ENCODE assay signal across 8 cellular contexts in genomic region chr15:58770519-58770856, GRCh38. TPM values are rescaled to one million over a fixed set of nuclear protein-coding genes. Genes with fewer than 3 reads are reported as not detected.
DNase-seq lines count a peak whose midpoint lies in the region; ATAC-seq, FAIRE-seq and TF ChIP-seq lines count a peak whose summit lies in the region.

No MANE protein-coding gene starts in this region.

- H3K27ac ChIP-seq in MM.1S (ENCODE audit: low read length), result peak overlapping the region; percentile 41; the same call in 1 of the 2 replicates
- H3K27ac ChIP-seq in astrocyte (ENCODE audit: low read depth, low read length), result peak overlapping the region; percentile 88

- DNase-seq in MM.1S, result peak; percentile 62
- DNase-seq in astrocyte (ENCODE audit: low read depth), result peak; percentile 94
- DNase-seq in stimulated activated naive CD8-positive, alpha-beta T cell treated with anti-CD3 and anti-CD28 coated beads, Interleukin-15, amount 100 ng/mL, for 72 hours, result peak in 1 of 2 donors; percentile 53
- DNase-seq in mucosa of gallbladder (ENCODE audit: low spot score), result no peak
- no peak for DNase-seq in NCI-H128 (lab: John Stamatoyannopoulos, UW; ENCODE audit: unreplicated experiment)

- H3K4me1 ChIP-seq in ES-I3 (ENCODE audit: insufficient read depth, low read length), result peaks cover 7% of the 10 kb centered on the region; the same call in 1 of the 2 replicates
- peaks cover 19% of the 10 kb centered on the region for H3K4me1 ChIP-seq in MM.1S (ENCODE audit: low read length)
- peaks cover 11% of the 10 kb centered on the region for H3K4me1 ChIP-seq in astrocyte (ENCODE audit: insufficient read depth, low read length)

- no peaks in the 10 kb centered on the region for H3K36me3 Mint-ChIP-seq in astrocyte (ENCODE audit: low read depth, unreplicated experiment)

- H3K9me3 Mint-ChIP-seq in astrocyte (ENCODE audit: unreplicated experiment), result peaks cover 2% of the 10 kb centered on the region
- no peaks in the 10 kb centered on the region for H3K9me3 Mint-ChIP-seq in stimulated activated naive CD8-positive, alpha-beta T cell treated with anti-CD3 and anti-CD28 coated beads, Interleukin-15, amount 100 ng/mL, for 72 hours

- FAIRE-seq in astrocyte (lab: Jason Lieb, UNC), result no peak

- peaks cover 41% of the 10 kb centered on the region for H3K79me2 ChIP-seq in MM.1S (ENCODE audit: low read length)
- peaks cover 40% of the 10 kb centered on the region for H3K79me2 ChIP-seq in astrocyte (ENCODE audit: insufficient read depth, low read length)

- H2AFZ ChIP-seq in MM.1S (ENCODE audit: low read length), result peak overlapping the region; percentile 70
- peak overlapping the region; percentile 75 for H2AFZ ChIP-seq in astrocyte (ENCODE audit: low read depth, low read length)

- H3K36me3 ChIP-seq in ES-I3 (ENCODE audit: insufficient read depth, low read length) (no peaks in the 10 kb centered on the region), MM.1S (replicated peaks; ENCODE audit: insufficient read depth, low read length) (no peaks in the 10 kb centered on the region), astrocyte (ENCODE audit: insufficient read depth, low read length) (no peaks in the 10 kb centered on the region)

- H4K20me1 ChIP-seq in MM.1S (ENCODE audit: insufficient read depth, low read length) (no peaks in the 10 kb centered on the region), astrocyte (ENCODE audit: insufficient read depth, low read length) (peaks cover 29% of the 10 kb centered on the region)

- no peak overlapping the region for H3K4me3 Mint-ChIP-seq in astrocyte (ENCODE audit: unreplicated experiment)
- peak overlapping the region in 1 of 2 donors; percentile 99 for H3K4me3 Mint-ChIP-seq in stimulated activated naive CD8-positive, alpha-beta T cell treated with anti-CD3 and anti-CD28 coated beads, Interleukin-15, amount 100 ng/mL, for 72 hours

- TF ChIP-seq CTCF in MM.1S (IDR thresholded peaks at IDR 0.05; ENCODE audit: low read length), result peak; percentile 23; the same call in 1 of the 2 replicates
- TF ChIP-seq CTCF in astrocyte (IDR thresholded peaks at IDR 0.05; ENCODE audit: insufficient read depth, low read depth, low read length), result no peak

- H3K27me3 ChIP-seq in MM.1S (replicated peaks; ENCODE audit: insufficient read depth, low read length) (no peaks in the 10 kb centered on the region), astrocyte (ENCODE audit: insufficient read depth, low read length) (no peaks in the 10 kb centered on the region)

- H3K4me2 ChIP-seq in MM.1S (ENCODE audit: low read depth, low read length) (peak overlapping the region; percentile 65), astrocyte (ENCODE audit: low read length) (peak overlapping the region; percentile 91)

- ATAC-seq in GM21515 (IDR thresholded peaks at IDR 0.05; ENCODE audit: unreplicated experiment), result peak; percentile 22
- peak; percentile 59 for ATAC-seq in stimulated activated naive CD8-positive, alpha-beta T cell treated with anti-CD3 and anti-CD28 coated beads, Interleukin-15, amount 100 ng/mL, for 72 hours

- H3K9me2 ChIP-seq in MM.1S (replicated peaks; ENCODE audit: insufficient read depth, low read length), result no peaks in the 10 kb centered on the region

- H3K9ac ChIP-seq in ES-I3 (ENCODE audit: low read depth, low read length) (peak overlapping the region; percentile 44), MM.1S (ENCODE audit: low read length) (peak overlapping the region; percentile 35), astrocyte (ENCODE audit: low read length) (peak overlapping the region; percentile 90)

- no peaks in the 10 kb centered on the region for H3K27me3 Mint-ChIP-seq in astrocyte (ENCODE audit: low read depth, unreplicated experiment)
- no peaks in the 10 kb centered on the region for H3K27me3 Mint-ChIP-seq in stimulated activated naive CD8-positive, alpha-beta T cell treated with anti-CD3 and anti-CD28 coated beads, Interleukin-15, amount 100 ng/mL, for 72 hours

- H3F3A ChIP-seq in MM.1S (ENCODE audit: insufficient read depth, low read length), result 0 out of 2 replicates have a peak, but pooled peaks cover 3% of the 10 kb centered on the region

- H3K9me3 ChIP-seq in ES-I3 (ENCODE audit: control insufficient read depth, insufficient read depth, low read length) (no peaks in the 10 kb centered on the region), MM.1S (replicated peaks; ENCODE audit: insufficient read depth, low read length) (no peaks in the 10 kb centered on the region), astrocyte (ENCODE audit: insufficient read depth, low read depth, low read length) (no peaks in the 10 kb centered on the region), iPS-18c (ENCODE audit: control insufficient read depth, insufficient read depth, low read length) (no peaks in the 10 kb centered on the region)

- H3K4me1 Mint-ChIP-seq in astrocyte (ENCODE audit: low read depth, unreplicated experiment), result peaks cover 3% of the 10 kb centered on the region
- peaks cover 7% of the 10 kb centered on the region for H3K4me1 Mint-ChIP-seq in stimulated activated naive CD8-positive, alpha-beta T cell treated with anti-CD3 and anti-CD28 coated beads, Interleukin-15, amount 100 ng/mL, for 72 hours

- peak overlapping the region; percentile 99 for H3K27ac Mint-ChIP-seq in astrocyte (ENCODE audit: unreplicated experiment)
- peak overlapping the region; percentile 93 to 94 for H3K27ac Mint-ChIP-seq in stimulated activated naive CD8-positive, alpha-beta T cell treated with anti-CD3 and anti-CD28 coated beads, Interleukin-15, amount 100 ng/mL, for 72 hours

- peak overlapping the region; percentile 70 for H3K4me3 ChIP-seq in MM.1S (ENCODE audit: low read length)
- H3K4me3 ChIP-seq in astrocyte (ENCODE audit: insufficient read depth, low read depth, low read length), result peak overlapping the region; percentile 82
- H3K4me3 ChIP-seq in iPS-18c (ENCODE audit: insufficient read depth, low read depth, low read length), result peak overlapping the region; percentile 38

RNA-seq across cellular contexts. Expression of gene MINDY2, which starts 0.6 kb away (rescaled TPM):
- total RNA-seq in astrocyte (20.9 and 24.5 TPM in 2 replicates), mucosa of gallbladder (23.7 TPM)

RNA-seq across cellular contexts. Expression of gene ADAM10, which starts 21.0 kb away (rescaled TPM):
- 243 and 254 TPM in 2 replicates for total RNA-seq in astrocyte
- 134 TPM for total RNA-seq in mucosa of gallbladder

Comparison
In these comparisons a context has a peak if more than half of its experiments do, and no peak if none do; other contexts are left out.
1. H3K9ac ChIP-seq: peak in every context shown above with its lines; median percentile 90 in astrocyte; 44 in ES-I3; 35 in MM.1S.
2. DNase-seq: peak in MM.1S (single experiment) and astrocyte (single experiment); none in mucosa of gallbladder (single experiment) and NCI-H128 (single experiment).
3. Peak in every context shown above with its lines, with median percentiles within 50 percentile points of each other: H3K4me3 ChIP-seq.